Comparison of ENCODE assay signal across 8 cellular contexts in genomic region chr6:47631248-47632196, GRCh38.
DNase-seq lines count a peak whose midpoint lies in the region; ATAC-seq and TF ChIP-seq lines count a peak whose summit lies in the region.

No MANE protein-coding gene starts in this region.

- H3K9ac ChIP-seq in colonic mucosa (ENCODE audit: low read depth in 2 of 2, low read length in 2 of 2) = peak overlapping the region in 1 of 2 donors; percentile 19

- no peaks in the 10 kb centered on the region for H3K9me3 ChIP-seq in Peyer's patch
- H3K9me3 ChIP-seq in colonic mucosa = no peaks in the 10 kb centered on the region
- H3K9me3 ChIP-seq in lower lobe of right lung = no peaks in the 10 kb centered on the region

- H3K36me3 ChIP-seq in Peyer's patch = no peaks in the 10 kb centered on the region
- no peaks in the 10 kb centered on the region for H3K36me3 ChIP-seq in colonic mucosa
- H3K36me3 ChIP-seq in lower lobe of right lung = no peaks in the 10 kb centered on the region

- no peaks in the 10 kb centered on the region for H3K36me3 Mint-ChIP-seq in activated T-helper 2 cell treated with anti-CD3 and anti-CD28 coated beads, Interferon-gamma antibody, Interleukin-2, Interleukin-4, amounts not matched to agents 10 μg/mL and 5 μg/mL and 100 μg/mL, durations not matched to agents 14 hours and 24 hours and 36 hours (ENCODE audit: low read depth)

- H3K27ac ChIP-seq in Peyer's patch (peak overlapping the region in 1 of 4 donors; percentile 15), colonic mucosa (peak overlapping the region; percentile 21), lower lobe of right lung (no peak overlapping the region)

- H3K27ac Mint-ChIP-seq in activated T-helper 2 cell treated with anti-CD3 and anti-CD28 coated beads, Interferon-gamma antibody, Interleukin-2, Interleukin-4, amounts not matched to agents 10 μg/mL and 5 μg/mL and 100 μg/mL, durations not matched to agents 14 hours and 24 hours and 36 hours = no peak overlapping the region

- ATAC-seq in GM19372 (IDR thresholded peaks at IDR 0.05; ENCODE audit: low read depth, unreplicated experiment) = peak; percentile 61
- ATAC-seq in lower lobe of right lung = peak; percentile 80 to 82

- no peak for TF ChIP-seq POLR2A in Peyer's patch (IDR thresholded peaks at IDR 0.05)

- no peaks in the 10 kb centered on the region for H3K27me3 ChIP-seq in Peyer's patch
- no peaks in the 10 kb centered on the region for H3K27me3 ChIP-seq in colonic mucosa
- H3K27me3 ChIP-seq in lower lobe of right lung (ENCODE audit: low read depth) = no peaks in the 10 kb centered on the region

- H3K4me1 Mint-ChIP-seq in activated T-helper 2 cell treated with anti-CD3 and anti-CD28 coated beads, Interferon-gamma antibody, Interleukin-2, Interleukin-4, amounts not matched to agents 10 μg/mL and 5 μg/mL and 100 μg/mL, durations not matched to agents 14 hours and 24 hours and 36 hours (ENCODE audit: low read depth) = peaks cover 8% of the 10 kb centered on the region

- no peak overlapping the region for H3K4me3 Mint-ChIP-seq in activated T-helper 2 cell treated with anti-CD3 and anti-CD28 coated beads, Interferon-gamma antibody, Interleukin-2, Interleukin-4, amounts not matched to agents 10 μg/mL and 5 μg/mL and 100 μg/mL, durations not matched to agents 14 hours and 24 hours and 36 hours (ENCODE audit: low read depth)

- peak; percentile 21 to 77 (median 68) for TF ChIP-seq CTCF in Peyer's patch (IDR thresholded peaks at IDR 0.05)
- TF ChIP-seq CTCF in colonic mucosa (IDR thresholded peaks at IDR 0.05) = peak; percentile 47
- peak; percentile 54 for TF ChIP-seq CTCF in lower lobe of right lung (IDR thresholded peaks at IDR 0.05)

- H3K4me1 ChIP-seq in Peyer's patch (peaks cover 0 to 9% (median 0%) of the 10 kb centered on the region in 4 donors), colonic mucosa (no peaks in the 10 kb centered on the region), lower lobe of right lung (peaks cover 21% of the 10 kb centered on the region)

- peaks cover 2% of the 10 kb centered on the region for H3K27me3 Mint-ChIP-seq in activated T-helper 2 cell treated with anti-CD3 and anti-CD28 coated beads, Interferon-gamma antibody, Interleukin-2, Interleukin-4, amounts not matched to agents 10 μg/mL and 5 μg/mL and 100 μg/mL, durations not matched to agents 14 hours and 24 hours and 36 hours (ENCODE audit: low read depth)

- DNase-seq in DMS 273 treated with DMSO at 0.1 percent for 48 hours (lab: John Stamatoyannopoulos, UW) (peak; percentile 19), Peyer's patch (no peak), colonic mucosa (peak; percentile 36), lower lobe of right lung (no peak)
- peak; percentile 61 for DNase-seq in Jurkat, Clone E6-1 (ENCODE audit: low read depth, low spot score)
- no peak for DNase-seq in activated T-helper 2 cell treated with anti-CD3 and anti-CD28 coated beads, Interferon-gamma antibody, Interleukin-2, Interleukin-4, amounts not matched to agents 10 μg/mL and 5 μg/mL and 100 μg/mL, durations not matched to agents 14 hours and 24 hours and 36 hours (ENCODE audit: low spot score)
- DNase-seq in activated naive CD4-positive, alpha-beta T cell treated with Interleukin-2 at 50 U/mL for 16 hours = no peak

- H3K4me3 ChIP-seq in Jurkat, Clone E6-1 (ENCODE audit: low read length) = no peak overlapping the region
- H3K4me3 ChIP-seq in Peyer's patch (no peak overlapping the region), colonic mucosa (no peak overlapping the region), lower lobe of right lung (no peak overlapping the region)

- no peaks in the 10 kb centered on the region for H3K9me3 Mint-ChIP-seq in activated T-helper 2 cell treated with anti-CD3 and anti-CD28 coated beads, Interferon-gamma antibody, Interleukin-2, Interleukin-4, amounts not matched to agents 10 μg/mL and 5 μg/mL and 100 μg/mL, durations not matched to agents 14 hours and 24 hours and 36 hours

- intact Hi-C loops in colonic mucosa (cut with DNase I) (loop anchor here (2.0 to 10.0 kb wide), 3 partner anchors 101 to 217 kb away; no protein-coding TSS in a partner anchor), lower lobe of right lung (cut with DNase I) (no loop called here)
- intact Hi-C loops in activated T-helper 2 cell treated with anti-CD3 and anti-CD28 coated beads, Interferon-gamma antibody, Interleukin-2, Interleukin-4, amounts not matched to agents 10 μg/mL and 5 μg/mL and 100 μg/mL, durations not matched to agents 14 hours and 24 hours and 36 hours (cut with micrococcal nuclease) = loop anchor here (1.0 kb wide), 3 partner anchors 103 to 217 kb away; no protein-coding TSS in a partner anchor

Comparison
In these comparisons a context has a peak if more than half of its experiments do, and no peak if none do; other contexts are left out.
1. DNase-seq: peak in DMS 273 treated with DMSO at 0.1 percent for 48 hours (single experiment), Jurkat, Clone E6-1 (single experiment) and colonic mucosa (single experiment); none in Peyer's patch (0 of 3), lower lobe of right lung (single experiment), activated T-helper 2 cell treated with anti-CD3 and anti-CD28 coated beads, Interferon-gamma antibody, Interleukin-2, Interleukin-4, amounts not matched to agents 10 μg/mL and 5 μg/mL and 100 μg/mL, durations not matched to agents 14 hours and 24 hours and 36 hours (single experiment) and activated naive CD4-positive, alpha-beta T cell treated with Interleukin-2 at 50 U/mL for 16 hours (single experiment).
2. Peak in every context shown above with its lines, with median percentiles within 50 percentile points of each other: CTCF ChIP-seq.